ENCODE assay signal across 8 cellular contexts in the genomic region with DNA sequence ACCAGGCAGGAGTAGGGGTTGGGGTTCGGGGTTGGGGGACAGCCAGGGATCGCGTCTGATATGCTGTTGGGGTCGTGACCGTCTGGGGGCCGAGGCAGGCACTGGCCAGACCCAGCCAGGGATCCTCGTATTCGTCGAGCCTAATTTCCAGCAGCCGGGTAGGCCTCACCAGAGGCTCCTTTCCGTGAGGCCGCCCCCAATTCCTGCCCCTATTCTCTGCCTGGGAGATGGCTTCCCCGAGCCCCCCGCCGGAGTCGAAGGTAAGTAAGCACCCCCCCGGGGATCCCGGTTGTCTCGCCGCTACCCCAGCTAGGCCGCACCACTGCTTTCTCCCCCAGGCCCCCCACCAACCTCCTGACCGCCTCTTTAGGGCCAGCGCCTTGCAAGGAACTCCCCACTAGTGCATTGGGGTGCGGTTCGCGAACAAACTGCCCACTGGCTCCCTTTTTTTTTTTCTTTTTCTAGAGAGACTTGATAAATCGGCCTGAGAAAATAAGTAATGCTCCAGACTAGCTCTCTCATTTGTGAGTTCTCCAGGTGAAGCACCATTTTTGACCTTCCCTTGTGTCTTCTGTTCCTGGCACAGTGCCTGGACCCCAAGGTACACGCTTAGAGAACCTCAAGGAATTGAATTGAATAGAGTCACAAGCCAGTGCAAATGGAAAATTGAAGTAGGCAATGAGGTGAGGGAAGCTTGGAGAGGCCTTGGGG. TPM values are rescaled to one million over a fixed set of nuclear protein-coding genes. Genes with fewer than 3 reads are reported as not detected.
A peak's percentile ranks its signal among the peaks of the same experiment; 100 is the strongest.
DNase-seq lines count a peak whose midpoint lies in the region; ATAC-seq, FAIRE-seq and TF ChIP-seq lines count a peak whose summit lies in the region.

No MANE protein-coding gene starts in this region.

- no TSS peak for BruUV-seq in GM12878 (replicated peaks; lab: Mats Ljungman, UMichigan)

- peaks cover 0 to 28% of the 10 kb centered on the region in 2 experiments; a peak in 2 of 4 replicates for H3K36me3 ChIP-seq in GM12878 (ENCODE audit: control insufficient read depth in 2 of 2, insufficient read depth in 2 of 2, low read length in 1 of 2)

- RAD21 ChIA-PET in GM12878 (lab: Charles Lee; ENCODE audit: unreplicated experiment), result interaction anchor here (0.7 to 3.0 kb wide), 9 partner anchors 11 to 134 kb away, joined by 3 to 14 read pairs (median 6); a partner anchor contains a TSS

- H3K4me1 ChIP-seq in GM12878 (ENCODE audit: control insufficient read depth, insufficient read depth, low read length), result 0 out of 2 replicates have a peak, but pooled peaks cover 3% of the 10 kb centered on the region

- no peak for TF ChIP-seq POLR2A in GM12878 (IDR thresholded peaks at IDR 0.05; ENCODE audit: low read depth, low read length)

- peak overlapping the region; percentile 91 for H3K4me3 ChIP-seq in Jurkat, Clone E6-1 (ENCODE audit: low read length)
- H3K4me3 ChIP-seq in GM12878, result peak overlapping the region; percentile 80

- intact Hi-C loops in GM12878 (cut with micrococcal nuclease; ENCODE audit: unreplicated experiment), result loop anchor here (2.0 to 5.0 kb wide), 2 partner anchors 48 to 134 kb away; a partner anchor contains a TSS

- peak overlapping the region; percentile 51; the same call in 1 of the 2 replicates for H2AFZ ChIP-seq in GM12878 (ENCODE audit: control insufficient read depth, low read depth, low read length)

- peak overlapping the region; percentile 72 for H3K27ac ChIP-seq in GM12878 (ENCODE audit: control insufficient read depth, insufficient read depth)

- TF ChIP-seq CTCF in GM12878 (IDR thresholded peaks at IDR 0.05 in 2 of 3, conservative IDR thresholded peaks at IDR 0.05 in 1 of 3; ENCODE audit: control insufficient read depth in 2 of 3, extremely low read depth in 1 of 3, insufficient read depth in 1 of 3, low read depth in 3 of 3, low read length in 3 of 3), result no peak

- no peak for TF ChIP-seq RAD21 in GM12878 (IDR thresholded peaks at IDR 0.05; ENCODE audit: insufficient read depth, low read depth, low read length)

- TF ChIP-seq EP300 in GM12878 (IDR thresholded peaks at IDR 0.05; ENCODE audit: borderline replicate concordance in 1 of 2, control insufficient read depth in 1 of 2, low read depth in 2 of 2, low read length in 2 of 2), result no peak

- SMC1A ChIA-PET in GM12878 (lab: Charles Lee; ENCODE audit: uncharacterized antibody, unreplicated experiment), result interaction anchor here (0.7 to 2.7 kb wide), 12 partner anchors 10 to 134 kb away, joined by 3 to 12 read pairs (median 4); no protein-coding TSS in a partner anchor

- no peak for FAIRE-seq in GM12878 (lab: Jason Lieb, UNC)

- CTCF ChIA-PET in GM12878 (lab: Yijun Ruan, JAX), result interaction anchor here (0.7 to 3.6 kb wide), 8 partner anchors 11 to 280 kb away, joined by 3 to 23 read pairs (median 4); no protein-coding TSS in a partner anchor

- peaks cover 16% of the 10 kb centered on the region for H3K9me3 ChIP-seq in GM12878 (replicated peaks; ENCODE audit: control insufficient read depth, insufficient read depth, low read length)

- DNase-seq in NCI-H2171 treated with DMSO at 0.1 percent for 48 hours (lab: John Stamatoyannopoulos, UW) (peak; percentile 22), NCI-H2171 (lab: John Stamatoyannopoulos, UW) (no peak), GM12878 (ENCODE audit: low read depth, low spot score) (no peak), kidney glomerular epithelial cell (lab: John Stamatoyannopoulos, UW) (peak; percentile 17), SHP77 (lab: John Stamatoyannopoulos, UW) (no peak)
- no peak for DNase-seq in Jurkat, Clone E6-1 (ENCODE audit: low read depth, low spot score)
- DNase-seq in stimulated activated CD8-positive, alpha-beta memory T cell treated with anti-CD3 and anti-CD28 coated beads, Interleukin-7, amount 100 ng/mL, for 24 hours (ENCODE audit: low read depth), result peak; percentile 4

- H3K27me3 ChIP-seq in GM12878 (replicated peaks in 1 of 2; ENCODE audit: control insufficient read depth in 2 of 2, insufficient read depth in 2 of 2, low read length in 1 of 2), result no peaks in the 10 kb centered on the region

- no peaks in the 10 kb centered on the region for H4K20me1 ChIP-seq in GM12878 (ENCODE audit: control insufficient read depth, insufficient read depth)

- in situ Hi-C loops in GM12878 (cut with MboI), result loop anchor here (5.0 kb wide), 1 partner anchor 133 kb away; a partner anchor contains a TSS

- POLR2A ChIA-PET in GM12878 (lab: Charles Lee), result interaction anchor here (0.6 to 2.4 kb wide), 10 partner anchors 22 to 1051 kb away, joined by 3 to 16 read pairs (median 4); a partner anchor contains a TSS

- 2% methylated on average over 28 of the region's 28 CpGs for WGBS in GM12878 (ENCODE audit: insufficient coverage, insufficient replicate concordance, low lambda C conversion rate, missing lambda C conversion rate)

- H3K9ac ChIP-seq in GM12878 (ENCODE audit: control insufficient read depth, insufficient read depth, low read length), result peak overlapping the region; percentile 76

- peak overlapping the region; percentile 94 for H3K4me2 ChIP-seq in GM12878 (ENCODE audit: control insufficient read depth, insufficient read depth)

- ATAC-seq in GM12878, result peak; percentile 24
- no peak for ATAC-seq in GM18867 (IDR thresholded peaks at IDR 0.05; ENCODE audit: unreplicated experiment)

- H3K79me2 ChIP-seq in GM12878 (ENCODE audit: control insufficient read depth, insufficient read depth, low read length), result peaks cover 63% of the 10 kb centered on the region

RNA-seq across cellular contexts. Expression of a gene that starts 0.4 kb away (rescaled TPM):
- 8.9 TPM for polyA plus RNA-seq in Jurkat, Clone E6-1 (2012; ENCODE audit: insufficient read depth, insufficient read length)
- total RNA-seq in GM12878 (2013; cell fraction: nucleolus; rRNA removed), result 36.4 and 37.2 TPM in 2 replicates
- total RNA-seq in GM12878 (2014; rRNA removed), result 7.9 and 9.8 TPM in 2 replicates
- total RNA-seq in GM12878 (2014; rRNA removed; fragmentation: Illumina TruSeq; extraction: Trizol), result 12.2 and 12.3 TPM in 2 replicates
- total RNA-seq in GM12878 (2021), result 8.7 and 9.6 TPM in 2 replicates
- polyA plus RNA-seq in GM12878 (2011; ENCODE audit: low read depth), result 3.8 TPM
- polyA plus RNA-seq in GM12878 (2011; rRNA removed), result 8.6 and 13.7 TPM in 2 replicates
- 2.6 and 3.6 TPM in 2 replicates for polyA plus RNA-seq in GM12878 (2011; cell fraction: cytosol; rRNA removed)
- 9.2 and 10.7 TPM in 2 replicates for polyA plus RNA-seq in GM12878 (2011; cell fraction: nucleus; rRNA removed)
- 6.3 and 8.4 TPM in 2 replicates for polyA plus RNA-seq in GM12878 (2012)
- polyA plus RNA-seq in GM12878 (2014; fragmentation: Illumina TruSeq; extraction: Trizol), result 10.7 and 12.6 TPM in 2 replicates
- 1 to 10 TPM; 3.1 to 3.6 TPM for polyA plus RNA-seq in GM12878 (2014; fragmentation: Nextera tagmentation; extraction: Ambion mirVana)
- 5.8 and 6.9 TPM in 2 replicates for polyA plus RNA-seq in GM12878 (2014; rRNA removed)
- 1 to 10 TPM; 5.1 to 5.2 TPM for polyA plus RNA-seq in GM12878 (2016; fragmentation: Nextera tagmentation; extraction: Ambion mirVana)
- polyA minus RNA-seq in GM12878 (2011; rRNA and poly(A)+ RNA removed), result 6.4 and 10.8 TPM in 2 replicates
- 2.7 and 3.2 TPM in 2 replicates for polyA minus RNA-seq in GM12878 (2011; cell fraction: cytosol; rRNA and poly(A)+ RNA removed)
- polyA minus RNA-seq in GM12878 (2011; cell fraction: nucleus; rRNA and poly(A)+ RNA removed), result 11.7 and 14.7 TPM in 2 replicates

RNA-seq across cellular contexts. Expression of a gene that starts 0.7 kb away (rescaled TPM):
- polyA plus RNA-seq in Jurkat, Clone E6-1 (2012; ENCODE audit: insufficient read depth, insufficient read length), result 14.2 TPM
- 21.4 and 24.7 TPM in 2 replicates for total RNA-seq in GM12878 (2013; cell fraction: nucleolus; rRNA removed)
- 18.2 and 22.0 TPM in 2 replicates for total RNA-seq in GM12878 (2014; rRNA removed)
- total RNA-seq in GM12878 (2014; rRNA removed; fragmentation: Illumina TruSeq; extraction: Trizol), result 25.2 and 25.7 TPM in 2 replicates
- 12.8 and 13.5 TPM in 2 replicates for total RNA-seq in GM12878 (2021)
- polyA plus RNA-seq in GM12878 (2011; ENCODE audit: low read depth), result 8.9 TPM
- 30.0 and 42.8 TPM in 2 replicates for polyA plus RNA-seq in GM12878 (2011; rRNA removed)
- 7.8 and 11.4 TPM in 2 replicates for polyA plus RNA-seq in GM12878 (2011; cell fraction: cytosol; rRNA removed)
- polyA plus RNA-seq in GM12878 (2011; cell fraction: nucleus; rRNA removed), result 8.9 and 9.2 TPM in 2 replicates
- polyA plus RNA-seq in GM12878 (2012), result 8.2 and 10.1 TPM in 2 replicates
- polyA plus RNA-seq in GM12878 (2014; fragmentation: Illumina TruSeq; extraction: Trizol), result 25.7 and 29.6 TPM in 2 replicates
- 10 to 100 TPM; 50.3 to 79.4 TPM for polyA plus RNA-seq in GM12878 (2014; fragmentation: Nextera tagmentation; extraction: Ambion mirVana)
- polyA plus RNA-seq in GM12878 (2014; rRNA removed), result 13.8 and 14.1 TPM in 2 replicates
- polyA plus RNA-seq in GM12878 (2016; fragmentation: Nextera tagmentation; extraction: Ambion mirVana), result 10 to 100 TPM; 33.9 to 34.8 TPM
- polyA minus RNA-seq in GM12878 (2011; rRNA and poly(A)+ RNA removed), result 3.5 and 5.4 TPM in 2 replicates
- polyA minus RNA-seq in GM12878 (2011; cell fraction: cytosol; rRNA and poly(A)+ RNA removed), result 2.0 and 3.1 TPM in 2 replicates
- 4.8 and 5.7 TPM in 2 replicates for polyA minus RNA-seq in GM12878 (2011; cell fraction: nucleus; rRNA and poly(A)+ RNA removed)

RNA-seq across cellular contexts. Expression of a gene that starts 14.3 kb away (rescaled TPM):
- not detected for polyA plus RNA-seq in Jurkat, Clone E6-1 (2012; ENCODE audit: insufficient read depth, insufficient read length)
- total RNA-seq in GM12878 (2013; cell fraction: nucleolus; rRNA removed), result not detected in 2 replicates
- total RNA-seq in GM12878 (2014; rRNA removed) (0.06 TPM in 1 of 2 replicates, not detected in the other), GM12878 (2014; rRNA removed; fragmentation: Illumina TruSeq; extraction: Trizol) (0.04 and 0.05 TPM in 2 replicates), GM12878 (2021) (0.16 and 0.26 TPM in 2 replicates)
- polyA plus RNA-seq in GM12878 (2011; ENCODE audit: low read depth), result not detected
- polyA plus RNA-seq in GM12878 (2011; rRNA removed) (0.04 and 0.05 TPM in 2 replicates), GM12878 (2014; fragmentation: Illumina TruSeq; extraction: Trizol) (0.06 and 0.08 TPM in 2 replicates), GM12878 (2014; fragmentation: Nextera tagmentation; extraction: Ambion mirVana) (under 1 TPM; 0.02 to 0.10 TPM), GM12878 (2014; rRNA removed) (0.08 and 0.10 TPM in 2 replicates), GM12878 (2016; fragmentation: Nextera tagmentation; extraction: Ambion mirVana) (not detected)
- not detected in 2 replicates for polyA plus RNA-seq in GM12878 (2011; cell fraction: cytosol; rRNA removed)
- polyA plus RNA-seq in GM12878 (2011; cell fraction: nucleus; rRNA removed), result 0.06 and 0.12 TPM in 2 replicates
- polyA plus RNA-seq in GM12878 (2012), result not detected in 2 replicates
- 0.15 TPM in 1 of 2 replicates, not detected in the other for polyA minus RNA-seq in GM12878 (2011; rRNA and poly(A)+ RNA removed)
- not detected in 2 replicates for polyA minus RNA-seq in GM12878 (2011; cell fraction: cytosol; rRNA and poly(A)+ RNA removed)
- not detected in 2 replicates for polyA minus RNA-seq in GM12878 (2011; cell fraction: nucleus; rRNA and poly(A)+ RNA removed)

RNA-seq across cellular contexts. Expression of a gene that starts 36.5 kb away (rescaled TPM):
- not detected for polyA plus RNA-seq in Jurkat, Clone E6-1 (2012; ENCODE audit: insufficient read depth, insufficient read length)
- total RNA-seq in GM12878 (2013; cell fraction: nucleolus; rRNA removed), result not detected in 2 replicates
- total RNA-seq in GM12878 (2014; rRNA removed) (not detected in 2 replicates), GM12878 (2014; rRNA removed; fragmentation: Illumina TruSeq; extraction: Trizol) (not detected in 2 replicates), GM12878 (2021) (0.66 and 0.82 TPM in 2 replicates)
- polyA plus RNA-seq in GM12878 (2011; ENCODE audit: low read depth), result not detected
- polyA plus RNA-seq in GM12878 (2011; rRNA removed) (0.04 and 0.09 TPM in 2 replicates), GM12878 (2014; fragmentation: Illumina TruSeq; extraction: Trizol) (not detected in 2 replicates), GM12878 (2014; fragmentation: Nextera tagmentation; extraction: Ambion mirVana) (not detected), GM12878 (2014; rRNA removed) (0.03 TPM in 1 of 2 replicates, not detected in the other), GM12878 (2016; fragmentation: Nextera tagmentation; extraction: Ambion mirVana) (not detected)
- polyA plus RNA-seq in GM12878 (2011; cell fraction: cytosol; rRNA removed), result 0.10 and 0.13 TPM in 2 replicates
- polyA plus RNA-seq in GM12878 (2011; cell fraction: nucleus; rRNA removed), result not detected in 2 replicates
- not detected in 2 replicates for polyA plus RNA-seq in GM12878 (2012)
- polyA minus RNA-seq in GM12878 (2011; rRNA and poly(A)+ RNA removed), result 0.41 TPM in 1 of 2 replicates, not detected in the other
- not detected in 2 replicates for polyA minus RNA-seq in GM12878 (2011; cell fraction: cytosol; rRNA and poly(A)+ RNA removed)
- not detected in 2 replicates for polyA minus RNA-seq in GM12878 (2011; cell fraction: nucleus; rRNA and poly(A)+ RNA removed)

Comparison
In these comparisons a context has a peak if more than half of its experiments do, and no peak if none do; other contexts are left out.
1. DNase-seq: peak in NCI-H2171 treated with DMSO at 0.1 percent for 48 hours (single experiment), kidney glomerular epithelial cell (single experiment) and stimulated activated CD8-positive, alpha-beta memory T cell treated with anti-CD3 and anti-CD28 coated beads, Interleukin-7, amount 100 ng/mL, for 24 hours (single experiment); none in NCI-H2171 (single experiment), Jurkat, Clone E6-1 (single experiment), GM12878 (single experiment) and SHP77 (0 of 2).